In the genomic region with DNA sequence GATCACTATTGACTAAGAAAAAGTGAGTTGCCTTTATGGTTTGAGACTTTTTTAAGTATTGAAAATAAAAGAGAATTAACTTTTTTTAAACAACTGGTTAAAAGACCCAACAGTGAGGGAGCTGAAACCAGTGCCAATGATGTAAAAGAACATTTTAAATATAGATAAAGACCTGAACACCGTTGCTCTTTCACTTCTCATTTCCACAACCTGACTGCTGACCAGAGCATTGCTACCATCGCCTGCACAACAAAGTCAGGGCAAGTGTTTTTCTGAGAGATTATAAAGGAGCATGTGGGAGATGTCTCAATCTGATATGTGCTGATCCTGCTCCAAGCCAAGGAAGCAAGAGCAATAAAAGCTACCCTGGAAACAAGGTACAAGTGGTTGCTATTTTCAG, we compare ENCODE assay signal across 11 cellular contexts. TPM values are rescaled to one million over a fixed set of nuclear protein-coding genes. Genes with fewer than 3 reads are reported as not detected.
A peak's percentile ranks its signal among the peaks of the same experiment; 100 is the strongest.
DNase-seq lines count a peak whose midpoint lies in the region; ATAC-seq and TF ChIP-seq lines count a peak whose summit lies in the region.
"Had no signal": no experiment of that assay in that cellular context is flagged by ENCODE, and none has a peak within 500 bp of the region (broad histone marks: within the 10 kb centered on the region; RNA-seq: fewer than 3 reads in every experiment).

No MANE protein-coding gene starts in this region.

- TF ChIP-seq CTCF in gastrocnemius medialis (IDR thresholded peaks at IDR 0.05 in 4 of 5, conservative IDR thresholded peaks at IDR 0.05 in 1 of 5) (no peak), adrenal gland (IDR thresholded peaks at IDR 0.05) (no peak)

- in situ Hi-C loops in gastrocnemius medialis (cut with MboI; ENCODE audit: low sequenced_read_pairs in 4 of 4): no loop called here

- no peak overlapping the region for H3K4me3 ChIP-seq in gastrocnemius medialis
- H3K4me3 ChIP-seq in adrenal gland: no peak overlapping the region
- H3K4me3 ChIP-seq: dorsolateral prefrontal cortex had no signal

- H3K9me3 ChIP-seq in gastrocnemius medialis (no peaks in the 10 kb centered on the region), adrenal gland (replicated peaks in 1 of 3) (no peaks in the 10 kb centered on the region)

- H3K27ac ChIP-seq in gastrocnemius medialis: no peak overlapping the region
- H3K27ac ChIP-seq in adrenal gland: no peak overlapping the region
- H3K27ac ChIP-seq: dorsolateral prefrontal cortex had no signal

- DNase-seq in gastrocnemius medialis (no peak), CD1c-positive myeloid dendritic cell (ENCODE audit: extremely low spot score) (no peak), NCI-H446 treated with DMSO at 0.1 percent for 48 hours (lab: John Stamatoyannopoulos, UW) (no peak), adrenal gland (no peak)
- DNase-seq: dorsolateral prefrontal cortex; NCI-H526; stimulated activated CD4-positive, alpha-beta T cell treated with anti-CD3 and anti-CD28 coated beads, Interleukin-15, amount 100 ng/mL, for 24 hours; substantia nigra had no signal

- no peaks in the 10 kb centered on the region for H3K36me3 ChIP-seq in gastrocnemius medialis
- H3K36me3 ChIP-seq in adrenal gland (replicated peaks in 1 of 2): no peaks in the 10 kb centered on the region

- intact Hi-C loops in gastrocnemius medialis (cut with DNase I; ENCODE audit: low total_unique reads): loop anchor here (5.0 kb wide), 1 partner anchor 35 kb away; a partner anchor contains a TSS
- intact Hi-C loops in adrenal gland (cut with DNase I): no loop called here

- ATAC-seq in GM19035 (IDR thresholded peaks at IDR 0.05; ENCODE audit: unreplicated experiment) (peak; percentile 93), HG02571 (IDR thresholded peaks at IDR 0.05; ENCODE audit: unreplicated experiment) (peak; percentile 90), HG03442 (IDR thresholded peaks at IDR 0.05; ENCODE audit: unreplicated experiment) (peak; percentile 78), gastrocnemius medialis (peak; percentile 59 to 63)

- TF ChIP-seq POLR2A in gastrocnemius medialis (IDR thresholded peaks at IDR 0.05) (no peak), adrenal gland (IDR thresholded peaks at IDR 0.05) (no peak)

- H3K4me1 ChIP-seq in gastrocnemius medialis (peaks cover 16 to 20% of the 10 kb centered on the region in 2 donors), adrenal gland (replicated peaks in 1 of 2) (peaks cover 0 to 22% of the 10 kb centered on the region in 2 donors)

- 66 to 75% (median 70%) methylated on average over 2 of the region's 2 CpGs for WGBS in adrenal gland, 4 donors

- H3K27me3 ChIP-seq in gastrocnemius medialis (no peaks in the 10 kb centered on the region), adrenal gland (no peaks in the 10 kb centered on the region)
- H3K27me3 ChIP-seq: dorsolateral prefrontal cortex had no signal

RNA-seq across cellular contexts. Expression of a gene that starts 34.7 kb away (rescaled TPM):
- 10 to 100 TPM in 3 of 4 donors, 1 to 10 TPM in 1; 8.3 to 19.2 (median 17.8) TPM for total RNA-seq in gastrocnemius medialis
- total RNA-seq in adrenal gland: 10 to 100 TPM; 13.4 to 34.1 (median 26.2) TPM
- polyA plus RNA-seq in adrenal gland: 10 to 100 TPM; 13.6 to 27.7 (median 14.7) TPM
